Comparison of ENCODE assay signal across 1 cellular context in the genomic region with DNA sequence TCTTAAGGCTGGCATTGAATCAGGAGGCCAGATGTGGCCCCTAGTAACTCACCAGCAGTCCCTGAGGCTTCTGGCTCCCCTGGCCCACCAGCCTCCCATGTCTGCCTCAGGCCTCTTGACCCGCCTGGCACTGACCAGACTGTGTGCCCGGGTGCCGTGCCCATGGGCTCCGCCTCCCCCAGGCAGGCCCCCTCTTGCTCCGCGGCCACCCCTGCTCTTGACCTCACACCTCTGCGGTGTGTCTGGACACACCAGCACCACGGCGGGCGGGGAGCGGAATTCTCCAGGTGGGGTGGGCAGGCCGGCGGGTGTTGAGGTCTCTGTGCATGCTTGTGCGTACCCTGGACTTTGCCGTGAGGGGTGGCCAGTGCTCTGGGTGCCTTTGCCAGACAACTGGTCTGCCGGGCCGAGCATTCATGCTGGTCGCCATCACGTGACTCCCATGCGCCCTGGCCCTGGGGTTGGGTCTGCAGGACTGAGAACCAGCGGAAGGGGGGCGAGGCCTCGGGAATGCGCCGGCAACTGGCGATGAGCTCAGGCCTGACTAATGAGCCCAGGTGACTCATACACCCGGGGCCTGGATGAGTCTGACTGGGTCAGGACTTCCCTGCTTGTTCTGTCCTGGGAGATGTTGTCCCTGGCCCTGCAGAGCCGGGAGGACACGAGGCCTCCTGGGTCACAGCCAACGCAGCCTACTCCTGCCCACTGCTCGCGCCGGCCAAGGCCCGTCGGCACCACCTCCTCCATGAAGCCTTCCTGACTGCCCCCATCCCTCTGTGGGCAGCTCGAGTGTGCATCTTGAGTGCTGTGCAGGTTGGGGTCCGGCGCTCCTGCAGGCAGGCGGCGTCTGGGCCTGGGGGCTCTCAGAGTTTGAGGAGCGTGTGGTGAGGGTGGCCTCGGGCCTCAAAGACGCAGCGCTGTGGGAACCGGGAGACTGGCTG.
TF ChIP-seq lines count a peak whose summit lies in the region.

No MANE protein-coding gene starts in this region.

TF ChIP-seq in HepG2, 621 proteins besides CTCF, POLR2A, EP300 and RAD21 (continued from another document and continues in another):
- TF ChIP-seq, protein P1, sequence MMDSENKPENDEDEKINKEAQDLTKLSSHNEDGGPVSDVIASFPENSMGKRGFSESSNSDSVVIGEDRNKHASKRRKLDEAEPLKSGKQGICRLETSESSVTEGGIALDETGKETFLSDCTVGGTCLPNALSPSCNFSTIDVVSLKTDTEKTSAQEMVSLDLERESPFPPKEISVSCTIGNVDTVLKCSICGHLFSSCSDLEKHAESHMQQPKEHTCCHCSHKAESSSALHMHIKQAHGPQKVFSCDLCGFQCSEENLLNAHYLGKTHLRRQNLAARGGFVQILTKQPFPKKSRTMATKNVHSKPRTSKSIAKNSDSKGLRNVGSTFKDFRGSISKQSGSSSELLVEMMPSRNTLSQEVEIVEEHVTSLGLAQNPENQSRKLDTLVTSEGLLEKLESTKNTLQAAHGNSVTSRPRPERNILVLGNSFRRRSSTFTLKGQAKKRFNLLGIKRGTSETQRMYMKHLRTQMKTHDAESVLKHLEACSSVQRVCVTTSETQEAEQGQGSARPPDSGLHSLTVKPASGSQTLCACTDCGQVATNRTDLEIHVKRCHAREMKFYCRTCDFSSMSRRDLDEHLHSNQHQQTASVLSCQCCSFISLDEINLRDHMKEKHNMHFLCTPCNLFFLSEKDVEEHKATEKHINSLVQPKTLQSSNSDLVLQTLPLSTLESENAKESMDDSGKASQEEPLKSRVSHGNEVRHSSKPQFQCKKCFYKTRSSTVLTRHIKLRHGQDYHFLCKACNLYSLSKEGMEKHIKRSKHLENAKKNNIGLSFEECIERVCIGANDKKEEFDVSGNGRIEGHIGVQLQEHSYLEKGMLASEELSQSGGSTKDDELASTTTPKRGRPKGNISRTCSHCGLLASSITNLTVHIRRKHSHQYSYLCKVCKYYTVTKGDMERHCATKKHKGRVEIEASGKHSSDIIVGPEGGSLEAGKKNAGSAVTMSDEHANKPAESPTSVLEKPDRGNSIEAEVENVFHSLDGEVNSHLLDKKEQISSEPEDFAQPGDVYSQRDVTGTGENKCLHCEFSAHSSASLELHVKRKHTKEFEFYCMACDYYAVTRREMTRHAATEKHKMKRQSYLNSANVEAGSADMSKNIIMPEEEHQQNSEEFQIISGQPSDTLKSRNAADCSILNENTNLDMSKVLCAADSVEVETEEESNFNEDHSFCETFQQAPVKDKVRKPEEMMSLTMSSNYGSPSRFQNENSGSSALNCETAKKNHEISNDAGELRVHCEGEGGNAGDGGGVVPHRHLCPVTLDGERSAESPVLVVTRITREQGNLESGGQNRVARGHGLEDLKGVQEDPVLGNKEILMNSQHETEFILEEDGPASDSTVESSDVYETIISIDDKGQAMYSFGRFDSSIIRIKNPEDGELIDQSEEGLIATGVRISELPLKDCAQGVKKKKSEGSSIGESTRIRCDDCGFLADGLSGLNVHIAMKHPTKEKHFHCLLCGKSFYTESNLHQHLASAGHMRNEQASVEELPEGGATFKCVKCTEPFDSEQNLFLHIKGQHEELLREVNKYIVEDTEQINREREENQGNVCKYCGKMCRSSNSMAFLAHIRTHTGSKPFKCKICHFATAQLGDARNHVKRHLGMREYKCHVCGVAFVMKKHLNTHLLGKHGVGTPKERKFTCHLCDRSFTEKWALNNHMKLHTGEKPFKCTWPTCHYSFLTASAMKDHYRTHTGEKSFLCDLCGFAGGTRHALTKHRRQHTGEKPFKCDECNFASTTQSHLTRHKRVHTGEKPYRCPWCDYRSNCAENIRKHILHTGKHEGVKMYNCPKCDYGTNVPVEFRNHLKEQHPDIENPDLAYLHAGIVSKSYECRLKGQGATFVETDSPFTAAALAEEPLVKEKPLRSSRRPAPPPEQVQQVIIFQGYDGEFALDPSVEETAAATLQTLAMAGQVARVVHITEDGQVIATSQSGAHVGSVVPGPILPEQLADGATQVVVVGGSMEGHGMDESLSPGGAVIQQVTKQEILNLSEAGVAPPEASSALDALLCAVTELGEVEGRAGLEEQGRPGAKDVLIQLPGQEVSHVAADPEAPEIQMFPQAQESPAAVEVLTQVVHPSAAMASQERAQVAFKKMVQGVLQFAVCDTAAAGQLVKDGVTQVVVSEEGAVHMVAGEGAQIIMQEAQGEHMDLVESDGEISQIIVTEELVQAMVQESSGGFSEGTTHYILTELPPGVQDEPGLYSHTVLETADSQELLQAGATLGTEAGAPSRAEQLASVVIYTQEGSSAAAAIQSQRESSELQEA (CRISPR knock-in tag; IDR thresholded peaks at IDR 0.05; ENCODE audit: not compliant biosample characterization), result no peak
- TF ChIP-seq DPF2 (CRISPR knock-in tag; IDR thresholded peaks at IDR 0.05; ENCODE audit: borderline replicate concordance, low read depth) (peak; percentile 72), CBX1 (IDR thresholded peaks at IDR 0.05; ENCODE audit: low read depth) (peak; percentile 86), ZFY (CRISPR knock-in tag; IDR thresholded peaks at IDR 0.05) (peak; percentile 88), KMT2B (CRISPR knock-in tag; IDR thresholded peaks at IDR 0.05) (peak; percentile 69), KDM5A (IDR thresholded peaks at IDR 0.05; ENCODE audit: borderline replicate concordance, low read length) (no peak), MBNL3 (CRISPR knock-in tag; conservative IDR thresholded peaks at IDR 0.05) (no peak), ZNF329 (CRISPR knock-in tag; IDR thresholded peaks at IDR 0.05; ENCODE audit: low read depth) (no peak), ZNF510 (CRISPR knock-in tag; IDR thresholded peaks at IDR 0.05; ENCODE audit: low read depth) (no peak), GLI4 (CRISPR knock-in tag; IDR thresholded peaks at IDR 0.05; ENCODE audit: borderline replicate concordance) (no peak), GABPA (IDR thresholded peaks at IDR 0.05; ENCODE audit: low read depth, low read length) (no peak), GABPA (CRISPR knock-in tag; IDR thresholded peaks at IDR 0.05; ENCODE audit: low read depth) (peak; percentile 60; the same call in 1 of the 2 replicates), FOXJ3 (CRISPR knock-in tag; IDR thresholded peaks at IDR 0.05; ENCODE audit: borderline replicate concordance) (peak; percentile 60; the same call in 1 of the 2 replicates), TBP (CRISPR knock-in tag; IDR thresholded peaks at IDR 0.05) (no peak), ZBTB38 (CRISPR knock-in tag; IDR thresholded peaks at IDR 0.05) (peak; percentile 94), MYC (CRISPR knock-in tag; IDR thresholded peaks at IDR 0.05; ENCODE audit: borderline replicate concordance) (peak; percentile 95), SOX13 (IDR thresholded peaks at IDR 0.05) (no peak), SOX13 (CRISPR knock-in tag; conservative IDR thresholded peaks at IDR 0.05 in 1 of 2, IDR thresholded peaks at IDR 0.05 in 1 of 2) (peak in 1 of 2 experiments; percentile 63; a peak in 2 of 4 replicates), NFE2L1 (CRISPR knock-in tag; IDR thresholded peaks at IDR 0.05; ENCODE audit: borderline replicate concordance) (no peak), NKX3-1 (CRISPR knock-in tag; IDR thresholded peaks at IDR 0.05) (0 out of 2 replicates have a peak, but pooled peaks have one; percentile 78), KDM4B (CRISPR knock-in tag; IDR thresholded peaks at IDR 0.05) (peak; percentile 31; the same call in 1 of the 2 replicates), ZFP62 (CRISPR knock-in tag; IDR thresholded peaks at IDR 0.05) (0 out of 2 replicates have a peak, but pooled peaks have one; percentile 39), BRD4 (CRISPR knock-in tag; IDR thresholded peaks at IDR 0.05) (peak; percentile 80), FOXK2 (IDR thresholded peaks at IDR 0.05) (0 out of 2 replicates have a peak, but pooled peaks have one; percentile 14), SNAPC2 (CRISPR knock-in tag; IDR thresholded peaks at IDR 0.05) (no peak), GZF1 (CRISPR knock-in tag; IDR thresholded peaks at IDR 0.05) (peak; percentile 72; the same call in 1 of the 2 replicates), ZFP82 (CRISPR knock-in tag; IDR thresholded peaks at IDR 0.05; ENCODE audit: borderline replicate concordance) (peak; percentile 39; the same call in 1 of the 2 replicates), XRCC5 (optimal IDR thresholded peaks at IDR 0.05; ENCODE audit: low read length) (peak; percentile 50), PPARG (CRISPR knock-in tag; conservative IDR thresholded peaks at IDR 0.05) (0 out of 2 replicates have a peak, but pooled peaks have one; percentile 37)
- TF ChIP-seq, protein P2, sequence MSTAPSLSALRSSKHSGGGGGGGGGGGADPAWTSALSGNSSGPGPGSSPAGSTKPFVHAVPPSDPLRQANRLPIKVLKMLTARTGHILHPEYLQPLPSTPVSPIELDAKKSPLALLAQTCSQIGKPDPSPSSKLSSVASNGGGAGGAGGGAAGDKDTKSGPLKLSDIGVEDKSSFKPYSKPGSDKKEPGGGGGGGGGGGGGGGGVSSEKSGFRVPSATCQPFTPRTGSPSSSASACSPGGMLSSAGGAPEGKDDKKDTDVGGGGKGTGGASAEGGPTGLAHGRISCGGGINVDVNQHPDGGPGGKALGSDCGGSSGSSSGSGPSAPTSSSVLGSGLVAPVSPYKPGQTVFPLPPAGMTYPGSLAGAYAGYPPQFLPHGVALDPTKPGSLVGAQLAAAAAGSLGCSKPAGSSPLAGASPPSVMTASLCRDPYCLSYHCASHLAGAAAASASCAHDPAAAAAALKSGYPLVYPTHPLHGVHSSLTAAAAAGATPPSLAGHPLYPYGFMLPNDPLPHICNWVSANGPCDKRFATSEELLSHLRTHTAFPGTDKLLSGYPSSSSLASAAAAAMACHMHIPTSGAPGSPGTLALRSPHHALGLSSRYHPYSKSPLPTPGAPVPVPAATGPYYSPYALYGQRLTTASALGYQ (CRISPR knock-in tag; IDR thresholded peaks at IDR 0.05), result peak; percentile 85; the same call in 1 of the 2 replicates
- TF ChIP-seq, protein P3, sequence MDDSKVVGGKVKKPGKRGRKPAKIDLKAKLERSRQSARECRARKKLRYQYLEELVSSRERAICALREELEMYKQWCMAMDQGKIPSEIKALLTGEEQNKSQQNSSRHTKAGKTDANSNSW (CRISPR knock-in tag; IDR thresholded peaks at IDR 0.05; ENCODE audit: borderline replicate concordance), result 0 out of 2 replicates have a peak, but pooled peaks have one; percentile 15
- TF ChIP-seq, protein P4, sequence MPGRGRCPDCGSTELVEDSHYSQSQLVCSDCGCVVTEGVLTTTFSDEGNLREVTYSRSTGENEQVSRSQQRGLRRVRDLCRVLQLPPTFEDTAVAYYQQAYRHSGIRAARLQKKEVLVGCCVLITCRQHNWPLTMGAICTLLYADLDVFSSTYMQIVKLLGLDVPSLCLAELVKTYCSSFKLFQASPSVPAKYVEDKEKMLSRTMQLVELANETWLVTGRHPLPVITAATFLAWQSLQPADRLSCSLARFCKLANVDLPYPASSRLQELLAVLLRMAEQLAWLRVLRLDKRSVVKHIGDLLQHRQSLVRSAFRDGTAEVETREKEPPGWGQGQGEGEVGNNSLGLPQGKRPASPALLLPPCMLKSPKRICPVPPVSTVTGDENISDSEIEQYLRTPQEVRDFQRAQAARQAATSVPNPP (CRISPR knock-in tag; IDR thresholded peaks at IDR 0.05), result peak; percentile 64; the same call in 1 of the 2 replicates
- TF ChIP-seq, protein P5, sequence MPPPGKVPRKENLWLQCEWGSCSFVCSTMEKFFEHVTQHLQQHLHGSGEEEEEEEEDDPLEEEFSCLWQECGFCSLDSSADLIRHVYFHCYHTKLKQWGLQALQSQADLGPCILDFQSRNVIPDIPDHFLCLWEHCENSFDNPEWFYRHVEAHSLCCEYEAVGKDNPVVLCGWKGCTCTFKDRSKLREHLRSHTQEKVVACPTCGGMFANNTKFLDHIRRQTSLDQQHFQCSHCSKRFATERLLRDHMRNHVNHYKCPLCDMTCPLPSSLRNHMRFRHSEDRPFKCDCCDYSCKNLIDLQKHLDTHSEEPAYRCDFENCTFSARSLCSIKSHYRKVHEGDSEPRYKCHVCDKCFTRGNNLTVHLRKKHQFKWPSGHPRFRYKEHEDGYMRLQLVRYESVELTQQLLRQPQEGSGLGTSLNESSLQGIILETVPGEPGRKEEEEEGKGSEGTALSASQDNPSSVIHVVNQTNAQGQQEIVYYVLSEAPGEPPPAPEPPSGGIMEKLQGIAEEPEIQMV (CRISPR knock-in tag; IDR thresholded peaks at IDR 0.05; ENCODE audit: low read depth), result no peak; the same call in 1 of the 2 replicates
- TF ChIP-seq, protein P6, sequence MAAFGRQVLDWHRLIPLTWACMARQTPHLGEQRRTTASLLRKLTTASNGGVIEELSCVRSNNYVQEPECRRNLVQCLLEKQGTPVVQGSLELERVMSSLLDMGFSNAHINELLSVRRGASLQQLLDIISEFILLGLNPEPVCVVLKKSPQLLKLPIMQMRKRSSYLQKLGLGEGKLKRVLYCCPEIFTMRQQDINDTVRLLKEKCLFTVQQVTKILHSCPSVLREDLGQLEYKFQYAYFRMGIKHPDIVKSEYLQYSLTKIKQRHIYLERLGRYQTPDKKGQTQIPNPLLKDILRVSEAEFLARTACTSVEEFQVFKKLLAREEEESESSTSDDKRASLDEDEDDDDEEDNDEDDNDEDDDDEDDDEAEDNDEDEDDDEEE (CRISPR knock-in tag; IDR thresholded peaks at IDR 0.05), result peak; percentile 34; the same call in 1 of the 2 replicates
- TF ChIP-seq, protein P7, sequence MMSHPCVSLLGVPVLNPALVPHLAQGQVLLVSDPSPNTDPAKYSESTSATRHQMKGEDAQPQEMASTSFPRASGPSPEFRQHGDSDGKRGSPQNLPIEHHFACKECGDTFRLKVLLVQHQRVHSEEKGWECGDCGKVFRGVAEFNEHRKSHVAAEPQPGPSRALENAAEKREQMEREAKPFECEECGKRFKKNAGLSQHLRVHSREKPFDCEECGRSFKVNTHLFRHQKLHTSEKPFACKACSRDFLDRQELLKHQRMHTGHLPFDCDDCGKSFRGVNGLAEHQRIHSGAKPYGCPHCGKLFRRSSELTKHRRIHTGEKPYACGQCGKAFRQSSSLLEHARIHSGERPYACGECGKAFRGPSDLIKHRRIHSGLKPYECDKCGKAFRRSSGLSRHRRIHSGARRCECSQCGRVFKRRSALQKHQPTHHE (CRISPR knock-in tag; IDR thresholded peaks at IDR 0.05; ENCODE audit: borderline replicate concordance), result peak; percentile 90; the same call in 1 of the 2 replicates
- TF ChIP-seq, protein P8, sequence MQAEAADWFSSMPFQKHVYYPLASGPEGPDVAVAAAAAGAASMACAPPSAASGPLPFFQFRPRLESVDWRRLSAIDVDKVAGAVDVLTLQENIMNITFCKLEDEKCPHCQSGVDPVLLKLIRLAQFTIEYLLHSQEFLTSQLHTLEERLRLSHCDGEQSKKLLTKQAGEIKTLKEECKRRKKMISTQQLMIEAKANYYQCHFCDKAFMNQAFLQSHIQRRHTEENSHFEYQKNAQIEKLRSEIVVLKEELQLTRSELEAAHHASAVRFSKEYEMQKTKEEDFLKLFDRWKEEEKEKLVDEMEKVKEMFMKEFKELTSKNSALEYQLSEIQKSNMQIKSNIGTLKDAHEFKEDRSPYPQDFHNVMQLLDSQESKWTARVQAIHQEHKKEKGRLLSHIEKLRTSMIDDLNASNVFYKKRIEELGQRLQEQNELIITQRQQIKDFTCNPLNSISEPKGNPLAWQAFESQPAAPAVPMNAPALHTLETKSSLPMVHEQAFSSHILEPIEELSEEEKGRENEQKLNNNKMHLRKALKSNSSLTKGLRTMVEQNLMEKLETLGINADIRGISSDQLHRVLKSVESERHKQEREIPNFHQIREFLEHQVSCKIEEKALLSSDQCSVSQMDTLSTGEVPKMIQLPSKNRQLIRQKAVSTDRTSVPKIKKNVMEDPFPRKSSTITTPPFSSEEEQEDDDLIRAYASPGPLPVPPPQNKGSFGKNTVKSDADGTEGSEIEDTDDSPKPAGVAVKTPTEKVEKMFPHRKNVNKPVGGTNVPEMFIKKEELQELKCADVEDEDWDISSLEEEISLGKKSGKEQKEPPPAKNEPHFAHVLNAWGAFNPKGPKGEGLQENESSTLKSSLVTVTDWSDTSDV (CRISPR knock-in tag; IDR thresholded peaks at IDR 0.05), result no peak; the same call in 1 of the 2 replicates
